8 cellular contexts compared by ENCODE assay signal in the genomic region with DNA sequence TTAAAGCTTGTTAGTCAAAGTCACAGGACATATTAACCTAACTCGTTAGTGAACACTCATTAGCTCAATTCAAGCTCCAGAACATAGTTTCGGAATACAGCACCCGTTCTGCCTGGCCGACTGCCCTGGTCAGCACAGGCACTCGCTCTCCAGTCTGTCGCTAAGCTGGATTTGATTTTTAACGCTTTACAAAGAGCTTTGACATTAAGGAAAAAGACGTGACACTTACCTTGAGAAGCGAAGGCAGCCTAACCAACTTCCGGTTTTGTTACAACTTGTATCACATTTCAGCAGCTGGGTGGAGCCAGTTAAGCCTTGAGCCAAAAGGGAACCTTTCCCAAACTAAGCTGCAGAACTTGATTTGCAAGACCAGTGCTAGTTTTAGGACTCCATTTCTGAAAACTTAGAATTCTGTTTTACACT. TPM values are rescaled to one million over a fixed set of nuclear protein-coding genes. Genes with fewer than 3 reads are reported as not detected.
DNase-seq lines count a peak whose midpoint lies in the region; ATAC-seq and TF ChIP-seq lines count a peak whose summit lies in the region.

A gene with protein sequence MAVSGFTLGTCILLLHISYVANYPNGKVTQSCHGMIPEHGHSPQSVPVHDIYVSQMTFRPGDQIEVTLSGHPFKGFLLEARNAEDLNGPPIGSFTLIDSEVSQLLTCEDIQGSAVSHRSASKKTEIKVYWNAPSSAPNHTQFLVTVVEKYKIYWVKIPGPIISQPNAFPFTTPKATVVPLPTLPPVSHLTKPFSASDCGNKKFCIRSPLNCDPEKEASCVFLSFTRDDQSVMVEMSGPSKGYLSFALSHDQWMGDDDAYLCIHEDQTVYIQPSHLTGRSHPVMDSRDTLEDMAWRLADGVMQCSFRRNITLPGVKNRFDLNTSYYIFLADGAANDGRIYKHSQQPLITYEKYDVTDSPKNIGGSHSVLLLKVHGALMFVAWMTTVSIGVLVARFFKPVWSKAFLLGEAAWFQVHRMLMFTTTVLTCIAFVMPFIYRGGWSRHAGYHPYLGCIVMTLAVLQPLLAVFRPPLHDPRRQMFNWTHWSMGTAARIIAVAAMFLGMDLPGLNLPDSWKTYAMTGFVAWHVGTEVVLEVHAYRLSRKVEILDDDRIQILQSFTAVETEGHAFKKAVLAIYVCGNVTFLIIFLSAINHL (minus strand): TSS at position 258 of the 423 bp plus-strand sequence. CDS start 17,867 bp downstream, outside the sequence.

- in situ Hi-C loops in GM18951 (cut with MboI; ENCODE audit: low sequenced_read_pairs, unreplicated experiment) = no loop called here

- DNase-seq in CD8-positive, alpha-beta memory T cell = peak in 3 of 5 donors; percentile 24 to 51 (median 34)
- DNase-seq in NCI-H2171 treated with DMSO at 0.1 percent for 48 hours (lab: John Stamatoyannopoulos, UW) = peak; percentile 66
- DNase-seq in WERI-Rb-1 = peak; percentile 61
- peak; percentile 34 for DNase-seq in endothelial cell (ENCODE audit: low spot score)
- DNase-seq in mesenchymal stem cell = peak; percentile 70
- DNase-seq in thoracic aorta (ENCODE audit: low spot score) = no peak

- H3K4me1 Mint-ChIP-seq in CD8-positive, alpha-beta memory T cell = peaks cover 7 to 20% (median 12%) of the 10 kb centered on the region in 3 donors
- peaks cover 6% of the 10 kb centered on the region for H3K4me1 Mint-ChIP-seq in endothelial cell (ENCODE audit: unreplicated experiment)

- peak within 1 kb of the TSS; percentile 81 to 99 (median 96) for H3K4me3 Mint-ChIP-seq in CD8-positive, alpha-beta memory T cell
- H3K4me3 Mint-ChIP-seq in endothelial cell (ENCODE audit: unreplicated experiment) = peak within 1 kb of the TSS; percentile 89

- peak within 1 kb of the TSS in 1 of 2 experiments; percentile 35 for H3K4ac ChIP-seq in mesenchymal stem cell (ENCODE audit: low read depth in 1 of 2, low read length in 2 of 2)

- POLR2A ChIA-PET in CD8-positive, alpha-beta memory T cell (lab: Charles Lee) = interaction anchor here (1.0 kb wide), 2 partner anchors 12 to 1470 kb away, joined by 3 to 9 read pairs; a partner anchor contains a TSS

- peaks cover 3% of the 10 kb centered on the region for H3K79me1 ChIP-seq in mesenchymal stem cell (replicated peaks; ENCODE audit: low read length, poor library complexity, severe bottlenecking)

- H3K27ac ChIP-seq in CD8-positive, alpha-beta memory T cell (ENCODE audit: low read depth, low read length) = peak within 1 kb of the TSS; percentile 55
- H3K27ac ChIP-seq in WERI-Rb-1 (peak within 1 kb of the TSS; percentile 64), mesenchymal stem cell (ENCODE audit: low read length, poor library complexity, severe bottlenecking) (peak within 1 kb of the TSS; percentile 74), thoracic aorta (peak within 1 kb of the TSS; percentile 74 to 80)

- no peak within 1 kb of the TSS for H2BK15ac ChIP-seq in mesenchymal stem cell (ENCODE audit: low read depth, poor library complexity, severe bottlenecking)

- no peak within 1 kb of the TSS for H3K23ac ChIP-seq in mesenchymal stem cell (ENCODE audit: low read length in 2 of 2)

- H3K4me3 ChIP-seq in CD8-positive, alpha-beta memory T cell (ENCODE audit: low read length) = peak within 1 kb of the TSS; percentile 61
- H3K4me3 ChIP-seq in WERI-Rb-1 (ENCODE audit: low read depth, low read length) = peak within 1 kb of the TSS; percentile 43
- H3K4me3 ChIP-seq in mesenchymal stem cell (ENCODE audit: insufficient read depth in 1 of 2, low read depth in 1 of 2, low read length in 2 of 2) = peak within 1 kb of the TSS; percentile 52 to 87
- peak within 1 kb of the TSS; percentile 80 for H3K4me3 ChIP-seq in thoracic aorta

- H3K27me3 Mint-ChIP-seq in CD8-positive, alpha-beta memory T cell = peaks cover 0 to 13% of the 10 kb centered on the region in 2 donors
- peaks cover 3% of the 10 kb centered on the region for H3K27me3 Mint-ChIP-seq in endothelial cell (ENCODE audit: unreplicated experiment)

- H2AFZ ChIP-seq in mesenchymal stem cell (ENCODE audit: low read depth, low read length) = peak within 1 kb of the TSS; percentile 8

- H3K36me3 Mint-ChIP-seq in CD8-positive, alpha-beta memory T cell = peaks cover 0 to 2% (median 2%) of the 10 kb centered on the region in 3 donors
- no peaks in the 10 kb centered on the region for H3K36me3 Mint-ChIP-seq in endothelial cell (ENCODE audit: low read depth, unreplicated experiment)

- no peaks in the 10 kb centered on the region for H3K9me3 Mint-ChIP-seq in CD8-positive, alpha-beta memory T cell
- H3K9me3 Mint-ChIP-seq in endothelial cell (ENCODE audit: unreplicated experiment) = no peaks in the 10 kb centered on the region

- H3K4me1 ChIP-seq in CD8-positive, alpha-beta memory T cell (ENCODE audit: insufficient read depth, low read length) = peaks cover 4% of the 10 kb centered on the region
- H3K4me1 ChIP-seq in mesenchymal stem cell (ENCODE audit: control insufficient read depth, insufficient read depth, low read depth, low read length) = no peaks in the 10 kb centered on the region
- H3K4me1 ChIP-seq in thoracic aorta (ENCODE audit: control insufficient read depth in 1 of 2, low read depth in 2 of 2) = peaks cover 19 to 49% of the 10 kb centered on the region in 2 donors

- peak within 1 kb of the TSS; percentile 71 for H3K4me2 ChIP-seq in mesenchymal stem cell (ENCODE audit: low read length, poor library complexity, severe bottlenecking)

- ATAC-seq in HG03097 (IDR thresholded peaks at IDR 0.05; ENCODE audit: low FRiP score, unreplicated experiment) = peak; percentile 96
- peak; percentile 69 for ATAC-seq in thoracic aorta (ENCODE audit: insufficient number of reproducible peaks, low FRiP score, low read depth)

- no peak within 1 kb of the TSS for H2AK5ac ChIP-seq in mesenchymal stem cell (ENCODE audit: low read length, severe bottlenecking)

- H3K27ac Mint-ChIP-seq in CD8-positive, alpha-beta memory T cell = peak within 1 kb of the TSS in 7 of 8 donors; percentile 56 to 96 (median 91)
- H3K27ac Mint-ChIP-seq in endothelial cell (ENCODE audit: unreplicated experiment) = peak within 1 kb of the TSS; percentile 81

- H3K27me3 ChIP-seq in CD8-positive, alpha-beta memory T cell (ENCODE audit: insufficient read depth, low read length, poor library complexity, severe bottlenecking) = no peaks in the 10 kb centered on the region
- no peaks in the 10 kb centered on the region for H3K27me3 ChIP-seq in WERI-Rb-1 (ENCODE audit: insufficient read depth, low read depth, severe bottlenecking)
- no peaks in the 10 kb centered on the region for H3K27me3 ChIP-seq in mesenchymal stem cell (ENCODE audit: control insufficient read depth in 1 of 2, insufficient read depth in 1 of 2, low read length in 2 of 2)
- no peaks in the 10 kb centered on the region for H3K27me3 ChIP-seq in thoracic aorta (replicated peaks; ENCODE audit: insufficient read depth)

- no peak within 1 kb of the TSS for H3K14ac ChIP-seq in mesenchymal stem cell (ENCODE audit: low read length in 2 of 2)

- H2BK120ac ChIP-seq in mesenchymal stem cell (ENCODE audit: low read depth, low read length) = no peak within 1 kb of the TSS

- peak; percentile 61 for TF ChIP-seq POLR2A in GM18951 (IDR thresholded peaks at IDR 0.05; ENCODE audit: extremely low read depth, insufficient read depth, insufficient read length)

- no peak for TF ChIP-seq CTCF in WERI-Rb-1 (IDR thresholded peaks at IDR 0.05; ENCODE audit: low read depth, low read length)
- no peak for TF ChIP-seq CTCF in endothelial cell (IDR thresholded peaks at IDR 0.05; ENCODE audit: unreplicated experiment)
- no peak for TF ChIP-seq CTCF in thoracic aorta (IDR thresholded peaks at IDR 0.05)

- WGBS in mesenchymal stem cell = 1% methylated on average over 10 of the region's 10 CpGs

- peak within 1 kb of the TSS; percentile 91 for H3K9ac ChIP-seq in mesenchymal stem cell (ENCODE audit: low read length)

- H2BK12ac ChIP-seq in mesenchymal stem cell (ENCODE audit: low read length in 2 of 2) = peak within 1 kb of the TSS in 1 of 2 experiments; percentile 6

- peak within 1 kb of the TSS; percentile 59 for H4K8ac ChIP-seq in mesenchymal stem cell (ENCODE audit: low read length)

- peak within 1 kb of the TSS; percentile 40 to 61 for H3K18ac ChIP-seq in mesenchymal stem cell (ENCODE audit: low read depth in 1 of 2, low read length in 2 of 2)

- CTCF ChIA-PET in CD8-positive, alpha-beta memory T cell (lab: Charles Lee) = interaction anchor here (1.2 kb wide), 1 partner anchor 10 kb away, joined by 3 read pairs; no protein-coding TSS in a partner anchor

- no peaks in the 10 kb centered on the region for H3K9me3 ChIP-seq in CD8-positive, alpha-beta memory T cell (ENCODE audit: low read length)
- H3K9me3 ChIP-seq in WERI-Rb-1 (ENCODE audit: severe bottlenecking) (no peaks in the 10 kb centered on the region), mesenchymal stem cell (ENCODE audit: control insufficient read depth, low read length) (no peaks in the 10 kb centered on the region), thoracic aorta (no peaks in the 10 kb centered on the region)

- no peak within 1 kb of the TSS for H4K91ac ChIP-seq in mesenchymal stem cell (ENCODE audit: low read length)

- H2BK5ac ChIP-seq in mesenchymal stem cell (ENCODE audit: low read depth, low read length, poor library complexity, severe bottlenecking) = no peak within 1 kb of the TSS

- H3K36me3 ChIP-seq in CD8-positive, alpha-beta memory T cell (ENCODE audit: insufficient read depth, low read length) = no peaks in the 10 kb centered on the region
- no peaks in the 10 kb centered on the region for H3K36me3 ChIP-seq in WERI-Rb-1
- H3K36me3 ChIP-seq in mesenchymal stem cell (ENCODE audit: control insufficient read depth in 1 of 2, insufficient read depth in 2 of 2, low read depth in 1 of 2, low read length in 2 of 2) = no peaks in the 10 kb centered on the region
- no peaks in the 10 kb centered on the region for H3K36me3 ChIP-seq in thoracic aorta

RNA-seq across cellular contexts. Expression of the gene that starts here (rescaled TPM):
- total RNA-seq in CD8-positive, alpha-beta memory T cell = 1 to 10 TPM; 1.6 to 2.0 TPM
- polyA plus RNA-seq in CD8-positive, alpha-beta memory T cell = not detected
- total RNA-seq in endothelial cell (ENCODE audit: unreplicated experiment) (4.1 TPM), thoracic aorta (1 to 10 TPM; 6.1 to 7.6 TPM)
- polyA plus RNA-seq in mesenchymal stem cell (2013, experiment 1 of 2) = 6.5 TPM
- 6.6 TPM for polyA plus RNA-seq in mesenchymal stem cell (2013, experiment 2 of 2)
